In genomic region chr11:43643898-43644625, GRCh38 we compare ENCODE assay signal across 8 cellular contexts. TPM values are rescaled to one million over a fixed set of nuclear protein-coding genes. Genes with fewer than 3 reads are reported as not detected.
DNase-seq lines count a peak whose midpoint lies in the region.

No MANE protein-coding gene starts in this region.

- H2AFZ ChIP-seq in neuron (ENCODE audit: low read depth, low read length) = peak overlapping the region; percentile 93

- peaks cover 10% of the 10 kb centered on the region for H3K4me1 ChIP-seq in HAP-1
- peaks cover 7% of the 10 kb centered on the region for H3K4me1 ChIP-seq in neuron (ENCODE audit: insufficient read depth, low read length)

- H3K36me3 ChIP-seq in HAP-1 (replicated peaks) = no peaks in the 10 kb centered on the region
- H3K36me3 ChIP-seq in MG63 = peaks cover 3% of the 10 kb centered on the region; the same call in 1 of the 2 replicates
- no peaks in the 10 kb centered on the region for H3K36me3 ChIP-seq in neuron (ENCODE audit: insufficient read depth, low read length)

- H3K4me3 ChIP-seq in HAP-1 = peak overlapping the region; percentile 74
- peak overlapping the region; percentile 93 for H3K4me3 ChIP-seq in MG63
- H3K4me3 ChIP-seq in neuron (ENCODE audit: low read length) = peak overlapping the region; percentile 83

- H3K27me3 ChIP-seq in HAP-1 (ENCODE audit: low read depth) (peaks cover 29% of the 10 kb centered on the region), MG63 (peaks cover 24% of the 10 kb centered on the region), neuron (ENCODE audit: insufficient read depth, low read length) (peaks cover 12% of the 10 kb centered on the region)

- DNase-seq in GDM1 (lab: John Stamatoyannopoulos, UW) = peak; percentile 71
- DNase-seq in HAP-1 (ENCODE audit: low spot score in 2 of 2) = peak; percentile 83 to 88
- DNase-seq in MG63 = peak; percentile 94
- peak; percentile 18 for DNase-seq in SIG-M5 (lab: John Stamatoyannopoulos, UW)
- DNase-seq in activated naive CD4-positive, alpha-beta T cell (lab: John Stamatoyannopoulos, UW) = peak; percentile 46 to 80 (median 66)
- peak; percentile 76 for DNase-seq in foreskin melanocyte
- peak; percentile 72 for DNase-seq in stromal cell of bone marrow (ENCODE audit: low read depth)

- H3K9me3 ChIP-seq in HAP-1 (no peaks in the 10 kb centered on the region), MG63 (no peaks in the 10 kb centered on the region), neuron (ENCODE audit: low read length) (no peaks in the 10 kb centered on the region)

- in situ Hi-C loops in HAP-1 (cut with MboI; ENCODE audit: low sequenced_read_pairs) = no loop called here

RNA-seq across cellular contexts. Expression of gene HSD17B12, which starts 36.5 kb away (rescaled TPM):
- total RNA-seq in MG63 (2014; rRNA removed; shearing (Covaris generic); ENCODE audit: low replicate concordance) = 49.3 and 49.6 TPM in 2 replicates

Comparison
In these comparisons a context has a peak if more than half of its experiments do, and no peak if none do; other contexts are left out.
1. Peak in every context shown above with its lines: DNase-seq and H3K4me3 ChIP-seq.
2. DNase-seq: peak in every context shown above with its lines; median percentile 94 in MG63; 86 in HAP-1; 76 in foreskin melanocyte; 72 in stromal cell of bone marrow; 71 in GDM1; 66 in activated naive CD4-positive, alpha-beta T cell; 18 in SIG-M5.